Comparison of ENCODE assay signal across 18 cellular contexts in the genomic region with DNA sequence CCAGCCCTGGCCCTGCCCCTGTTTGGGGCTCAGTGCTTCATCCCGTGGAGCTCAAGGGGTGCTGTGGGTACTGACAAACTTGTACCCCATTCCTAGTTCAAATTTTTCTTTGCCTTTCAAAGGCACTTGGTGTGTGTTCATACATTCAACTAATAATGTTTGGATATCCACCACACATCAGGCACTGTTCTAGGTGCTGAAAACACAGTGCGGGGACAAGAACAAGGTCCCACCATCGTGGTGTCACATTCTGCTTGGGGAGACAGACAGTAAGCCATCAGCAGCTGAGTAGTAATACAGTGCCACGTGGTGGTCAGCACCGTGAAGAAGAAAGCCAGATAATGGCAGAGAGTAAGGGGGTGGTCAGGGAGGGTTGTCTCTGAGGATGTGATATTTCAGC.
"Had no signal": no experiment of that assay in that cellular context is flagged by ENCODE, and none has a peak within 500 bp of the region (broad histone marks: within the 10 kb centered on the region; RNA-seq: fewer than 3 reads in every experiment).

No MANE protein-coding gene starts in this region.

- H3K36me3 Mint-ChIP-seq: naive thymus-derived CD8-positive, alpha-beta T cell had no signal

- H3K4me3 ChIP-seq: left ventricle myocardium inferior, mucosa of descending colon had no signal

- FAIRE-seq: astrocyte, kidney, small intestine had no signal

- H3K36me3 ChIP-seq: left ventricle myocardium inferior had no signal

- H3K4me3 Mint-ChIP-seq: activated CD8-positive, alpha-beta memory T cell treated with anti-CD3 and anti-CD28 coated beads, Interleukin-2, amount 10 ng/mL, durations not matched to agents 7 days and 5 days; dendritic cell treated with granulocyte-macrophage colony-stimulating factor and Interleukin-4, amounts not matched to agents 40 ng/mL and 50 ng/mL, for 4 days; naive thymus-derived CD8-positive, alpha-beta T cell; T-helper 2 cell treated with Interferon-gamma antibody and Interleukin-4, amounts not matched to agents 5 μg/mL and 100 μg/mL, for 36 hours had no signal

- H3K9me3 Mint-ChIP-seq: naive thymus-derived CD8-positive, alpha-beta T cell had no signal

- ATAC-seq: mucosa of descending colon; naive thymus-derived CD8-positive, alpha-beta T cell had no signal

- H3K4me1 ChIP-seq: left ventricle myocardium inferior had no signal

- H3K27ac Mint-ChIP-seq: activated CD8-positive, alpha-beta memory T cell treated with anti-CD3 and anti-CD28 coated beads, Interleukin-2, amount 10 ng/mL, durations not matched to agents 7 days and 5 days; dendritic cell treated with granulocyte-macrophage colony-stimulating factor and Interleukin-4, amounts not matched to agents 40 ng/mL and 50 ng/mL, for 4 days; T-helper 2 cell treated with Interferon-gamma antibody and Interleukin-4, amounts not matched to agents 5 μg/mL and 100 μg/mL, for 36 hours had no signal

- DNase-seq: activated CD4-positive, CD25-positive, alpha-beta regulatory T cell; activated CD8-positive, alpha-beta memory T cell treated with anti-CD3 and anti-CD28 coated beads, Interleukin-2, amount 10 ng/mL, durations not matched to agents 7 days and 5 days; activated effector memory CD4-positive, alpha-beta T cell treated with anti-CD3 and anti-CD28 coated beads, Interleukin-2, amount 50 U/mL, for 16 hours; activated T-cell treated with anti-CD3 and anti-CD28 coated beads, Interleukin-2, amount 50 U/mL, for 1 hour; effector memory CD4-positive, alpha-beta T cell; foreskin fibroblast; glutamatergic neuron; hypothalamus; kidney; left ventricle myocardium inferior; mucosa of descending colon; naive thymus-derived CD8-positive, alpha-beta T cell; occipital lobe; small intestine; SW 1271 had no signal

- H3K27ac ChIP-seq: left ventricle myocardium inferior had no signal

- H3K9me3 ChIP-seq: left ventricle myocardium inferior, mucosa of descending colon had no signal
